In the genomic region with DNA sequence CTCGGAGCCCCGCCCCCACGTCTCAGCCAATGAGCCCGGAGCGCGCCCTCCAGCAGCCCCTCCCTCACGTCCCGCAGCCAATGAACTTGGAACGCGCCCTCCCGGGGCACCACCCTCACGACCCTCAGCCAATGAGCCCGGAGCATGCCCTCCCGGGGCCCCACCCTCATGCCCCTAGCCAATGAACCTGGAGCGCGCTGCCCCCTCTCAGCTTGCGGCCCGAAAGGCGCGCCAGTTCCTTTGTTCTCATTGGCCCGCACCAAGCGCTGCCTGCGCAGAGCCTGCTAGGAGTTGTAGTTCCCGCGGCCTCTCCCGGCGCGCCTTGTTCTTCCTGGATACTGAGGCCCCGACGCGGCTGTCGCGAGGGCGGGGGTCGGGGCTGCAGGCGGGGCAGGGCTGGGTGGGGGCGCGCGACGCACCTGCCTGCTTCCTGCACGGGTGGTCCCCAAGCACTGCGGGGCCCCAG, we compare ENCODE assay signal across 8 cellular contexts. TPM values are rescaled to one million over a fixed set of nuclear protein-coding genes. Genes with fewer than 3 reads are reported as not detected.
A peak's percentile ranks its signal among the peaks of the same experiment; 100 is the strongest.
DNase-seq lines count a peak whose midpoint lies in the region; ATAC-seq and TF ChIP-seq lines count a peak whose summit lies in the region.

LRRC45 (plus strand) TSS at position 325 of the 466 bp plus-strand sequence. CDS start 339 bp downstream, outside the sequence.

- ATAC-seq in GM21786 (IDR thresholded peaks at IDR 0.05; ENCODE audit: unreplicated experiment), result peak; percentile 86
- ATAC-seq in Panc1, result peak; percentile 88

- H3K9me3 ChIP-seq in Panc1 (ENCODE audit: control insufficient read depth, insufficient read depth, low read depth, low read length) (no peaks in the 10 kb centered on the region), mononuclear cell (ENCODE audit: low read depth, low read length) (no peaks in the 10 kb centered on the region)

- no TSS peak for BruUV-seq in Panc1 (replicated peaks; lab: Mats Ljungman, UMichigan)

- H2AFZ ChIP-seq in KMS-11 (ENCODE audit: low read depth), result peak within 1 kb of the TSS; percentile 80

- H3K79me2 ChIP-seq in KMS-11 (ENCODE audit: insufficient read depth, low read depth), result peaks cover 6% of the 10 kb centered on the region; the same call in 1 of the 2 replicates

- H3K4me1 ChIP-seq in KMS-11 (ENCODE audit: low read depth, poor library complexity, severe bottlenecking) (peaks cover 6% of the 10 kb centered on the region), Panc1 (ENCODE audit: control insufficient read depth, insufficient read depth, low read length) (peaks cover 33% of the 10 kb centered on the region), mononuclear cell (ENCODE audit: insufficient read depth, low read length) (peaks cover 27% of the 10 kb centered on the region)

- H3K27ac ChIP-seq in KMS-11 (peak within 1 kb of the TSS; percentile 26), Panc1 (ENCODE audit: low read length) (peak within 1 kb of the TSS; percentile 74), epithelial cell of prostate (peak within 1 kb of the TSS; percentile 17)

- peak within 1 kb of the TSS; percentile 75 for H3K9ac ChIP-seq in KMS-11

- TF ChIP-seq CTCF in KMS-11 (conservative IDR thresholded peaks at IDR 0.05; ENCODE audit: low read depth, low read length), result no peak
- TF ChIP-seq CTCF in Panc1 (IDR thresholded peaks at IDR 0.05), result no peak

- H3K36me3 ChIP-seq in KMS-11 (ENCODE audit: insufficient read depth), result no peaks in the 10 kb centered on the region
- no peaks in the 10 kb centered on the region; the same call in 1 of the 2 replicates for H3K36me3 ChIP-seq in Panc1 (ENCODE audit: control insufficient read depth, insufficient read depth, low read length)

- peak within 1 kb of the TSS; percentile 22 for H3K4me3 ChIP-seq in KMS-11 (IDR thresholded peaks at IDR 0.05; ENCODE audit: insufficient read depth, low read depth, low read length)
- H3K4me3 ChIP-seq in Panc1 (ENCODE audit: low read depth in 2 of 2, low read length in 2 of 2), result peak within 1 kb of the TSS; percentile 65 to 84
- H3K4me3 ChIP-seq in mononuclear cell (ENCODE audit: low read length), result peak within 1 kb of the TSS; percentile 65

- POLR2A ChIA-PET in Panc1 (lab: Charles Lee), result interaction anchor here (0.6 kb wide), 1 partner anchor 142 kb away, joined by 13 read pairs; no protein-coding TSS in a partner anchor

- H3K27me3 ChIP-seq in KMS-11 (ENCODE audit: insufficient read depth, low read depth) (no peaks in the 10 kb centered on the region), Panc1 (ENCODE audit: control insufficient read depth, insufficient read depth, low read length) (no peaks in the 10 kb centered on the region), mononuclear cell (ENCODE audit: insufficient read depth, low read length) (no peaks in the 10 kb centered on the region)

- intact Hi-C loops in Panc1 (cut with micrococcal nuclease; ENCODE audit: unreplicated experiment), result loop anchor here (10.0 kb wide), 1 partner anchor 158 kb away; the partner anchor contains the start of gene P4HB

- H3K4me2 ChIP-seq in KMS-11, result peak within 1 kb of the TSS; percentile 84

- DNase-seq in DMS114 treated with DMSO at 0.1 percent for 48 hours (lab: John Stamatoyannopoulos, UW; ENCODE audit: unreplicated experiment) (peak; percentile 98), Panc1 (ENCODE audit: low read depth, low spot score) (peak; percentile 91), epithelial cell of prostate (ENCODE audit: low read depth, low spot score) (peak; percentile 97)
- DNase-seq in activated T-cell treated with anti-CD3 and anti-CD28 coated beads, Interleukin-2, amount 50 U/mL, for 1 hour, result peak; percentile 98
- peak; percentile 99 to 100 for DNase-seq in stimulated activated CD8-positive, alpha-beta memory T cell treated with anti-CD3 and anti-CD28 coated beads, Interleukin-2, amount 100 ng/mL, for 1 hour (ENCODE audit: low read depth in 2 of 2)

- in situ Hi-C loops in Panc1 (cut with HindIII; ENCODE audit: low pct_unique_long_range_greater_than_20kb, low sequenced_read_pairs), result no loop called here

- CTCF ChIA-PET in Panc1 (lab: Charles Lee), result interaction anchor here (0.6 to 5.3 kb wide), 4 partner anchors 15 to 62 kb away, joined by 3 to 37 read pairs (median 4); partner anchors contain the start of genes DCXR and NOTUM

- no peaks in the 10 kb centered on the region for H4K20me1 ChIP-seq in KMS-11 (ENCODE audit: insufficient read depth)

RNA-seq across cellular contexts. Expression of gene LRRC45, which starts in this region (rescaled TPM):
- total RNA-seq in Panc1 (2021; ENCODE audit: unreplicated experiment), result 29.9 TPM
- polyA plus RNA-seq in Panc1 (2012; ENCODE audit: insufficient read length), result 27.6 TPM
- 5.5 TPM for total RNA-seq in mononuclear cell

Comparison
In these comparisons a context has a peak if more than half of its experiments do, and no peak if none do; other contexts are left out.
1. Peak in every context shown above with its lines: DNase-seq, ATAC-seq, H3K4me3 ChIP-seq and H3K27ac ChIP-seq.
2. H3K27ac ChIP-seq: peak in every context shown above with its lines; median percentile 74 in Panc1; 26 in KMS-11; 17 in epithelial cell of prostate.
3. H3K4me3 ChIP-seq: peak in every context shown above with its lines; median percentile 74 in Panc1; 65 in mononuclear cell; 22 in KMS-11.